24 cellular contexts compared by ENCODE assay signal in the genomic region with DNA sequence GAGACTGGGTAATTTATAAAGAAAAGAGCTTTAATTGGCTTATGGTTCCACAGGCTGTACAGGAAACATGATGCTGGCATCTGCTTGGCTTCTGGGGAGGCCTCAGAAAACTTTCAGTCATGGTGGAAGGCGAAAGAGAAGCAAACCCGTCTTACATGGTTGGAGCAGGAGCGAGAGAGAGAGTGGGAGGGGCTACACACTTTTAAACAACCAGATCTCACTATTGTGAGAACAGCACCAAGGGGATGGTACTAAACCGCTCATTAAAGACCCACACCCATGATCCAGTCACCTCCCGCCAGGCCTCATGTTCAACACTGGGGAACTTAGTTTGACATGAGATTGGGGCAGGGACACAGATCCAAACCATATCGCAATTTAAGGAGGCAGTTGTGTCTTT.
"Had no signal": no experiment of that assay in that cellular context is flagged by ENCODE, and none has a peak within 500 bp of the region (broad histone marks: within the 10 kb centered on the region; RNA-seq: fewer than 3 reads in every experiment).

No MANE protein-coding gene starts in this region.

- H3K27ac ChIP-seq: left ventricle myocardium inferior, ovary, right atrium auricular region, right lobe of liver, tibial nerve, upper lobe of left lung, vagina had no signal

- H3K27me3 Mint-ChIP-seq: naive thymus-derived CD4-positive, alpha-beta T cell; natural killer cell treated with Interleukin-12 subunit alpha and Interleukin-12 subunit beta and Interleukin-15 and Interleukin-18, amount 100 ng/mL, for 72 hours; progenitor cell of endocrine pancreas; stimulated activated memory B cell treated with anti-CD40 and anti-IgM and Interleukin-4, amounts not matched to agents 10 μg/mL and 1 μg/mL and 100 μg/mL, for 72 hours; stimulated activated naive CD8-positive, alpha-beta T cell treated with anti-CD3 and anti-CD28 coated beads, Interleukin-15, amount 100 ng/mL, for 72 hours had no signal

- H3K9me3 Mint-ChIP-seq: naive thymus-derived CD4-positive, alpha-beta T cell; natural killer cell treated with Interleukin-12 subunit alpha and Interleukin-12 subunit beta and Interleukin-15 and Interleukin-18, amount 100 ng/mL, for 72 hours; stimulated activated memory B cell treated with anti-CD40 and anti-IgM and Interleukin-4, amounts not matched to agents 10 μg/mL and 1 μg/mL and 100 μg/mL, for 72 hours; stimulated activated naive CD8-positive, alpha-beta T cell treated with anti-CD3 and anti-CD28 coated beads, Interleukin-15, amount 100 ng/mL, for 72 hours had no signal

- H3K27ac Mint-ChIP-seq: progenitor cell of endocrine pancreas; stimulated activated memory B cell treated with anti-CD40 and anti-IgM and Interleukin-4, amounts not matched to agents 10 μg/mL and 1 μg/mL and 100 μg/mL, for 72 hours; stimulated activated naive CD8-positive, alpha-beta T cell treated with anti-CD3 and anti-CD28 coated beads, Interleukin-15, amount 100 ng/mL, for 72 hours had no signal

- H3K36me3 Mint-ChIP-seq: natural killer cell treated with Interleukin-12 subunit alpha and Interleukin-12 subunit beta and Interleukin-15 and Interleukin-18, amount 100 ng/mL, for 72 hours had no signal

- H3K4me3 ChIP-seq: left ventricle myocardium inferior, lung, mucosa of descending colon, ovary, right atrium auricular region, right lobe of liver, smooth muscle cell, tibial nerve, upper lobe of left lung, vagina had no signal

- ATAC-seq: mucosa of descending colon; naive thymus-derived CD4-positive, alpha-beta T cell; natural killer cell treated with Interleukin-12 subunit alpha and Interleukin-12 subunit beta and Interleukin-15 and Interleukin-18, amount 100 ng/mL, for 72 hours; right lobe of liver; stimulated activated memory B cell treated with anti-CD40 and anti-IgM and Interleukin-4, amounts not matched to agents 10 μg/mL and 1 μg/mL and 100 μg/mL, for 72 hours; stimulated activated naive CD8-positive, alpha-beta T cell treated with anti-CD3 and anti-CD28 coated beads, Interleukin-15, amount 100 ng/mL, for 72 hours had no signal

- H3K4me1 ChIP-seq: left ventricle myocardium inferior, right atrium auricular region, right lobe of liver, tibial nerve, upper lobe of left lung, vagina had no signal

- H3K27me3 ChIP-seq: ovary, right atrium auricular region, right lobe of liver, tibial nerve, upper lobe of left lung, vagina had no signal

- H3K4me2 ChIP-seq: smooth muscle cell had no signal

- DNase-seq: hypothalamus; islet precursor cell; left ventricle myocardium inferior; midbrain; mucosa of descending colon; naive thymus-derived CD4-positive, alpha-beta T cell; ovary; right lobe of liver; stimulated activated CD4-positive, alpha-beta T cell treated with anti-CD3 and anti-CD28 coated beads, Interleukin-1b, Interleukin-23, amount 100 ng/mL, for 48 hours; stimulated activated CD4-positive, alpha-beta T cell treated with anti-CD3 and anti-CD28 coated beads, Interleukin-2, amount 100 ng/mL, for 48 hours; stimulated activated CD4-positive, alpha-beta T cell treated with anti-CD3 and anti-CD28 coated beads, Interleukin-4, amount 100 ng/mL, for 4 hours; stimulated activated CD8-positive, alpha-beta memory T cell treated with anti-CD3 and anti-CD28 coated beads, Interleukin-4, amount 100 ng/mL, for 48 hours; stimulated activated naive CD4-positive, alpha-beta T cell treated with Interleukin-2 at 50 U/mL for 16 hours; stimulated activated naive CD8-positive, alpha-beta T cell treated with anti-CD3 and anti-CD28 coated beads, Interleukin-15, amount 100 ng/mL, for 72 hours; substantia nigra; upper lobe of left lung had no signal

- H3K4me1 Mint-ChIP-seq: stimulated activated memory B cell treated with anti-CD40 and anti-IgM and Interleukin-4, amounts not matched to agents 10 μg/mL and 1 μg/mL and 100 μg/mL, for 72 hours; stimulated activated naive CD8-positive, alpha-beta T cell treated with anti-CD3 and anti-CD28 coated beads, Interleukin-15, amount 100 ng/mL, for 72 hours had no signal

- H3K36me3 ChIP-seq: ovary, right atrium auricular region, right lobe of liver had no signal

- H3K4me3 Mint-ChIP-seq: naive thymus-derived CD4-positive, alpha-beta T cell; natural killer cell treated with Interleukin-12 subunit alpha and Interleukin-12 subunit beta and Interleukin-15 and Interleukin-18, amount 100 ng/mL, for 72 hours; stimulated activated memory B cell treated with anti-CD40 and anti-IgM and Interleukin-4, amounts not matched to agents 10 μg/mL and 1 μg/mL and 100 μg/mL, for 72 hours; stimulated activated naive CD8-positive, alpha-beta T cell treated with anti-CD3 and anti-CD28 coated beads, Interleukin-15, amount 100 ng/mL, for 72 hours had no signal

- H3K9me3 ChIP-seq: left ventricle myocardium inferior, mucosa of descending colon, ovary, right atrium auricular region, right lobe of liver, upper lobe of left lung, vagina had no signal
